20 cellular contexts compared by ENCODE assay signal in the genomic region with DNA sequence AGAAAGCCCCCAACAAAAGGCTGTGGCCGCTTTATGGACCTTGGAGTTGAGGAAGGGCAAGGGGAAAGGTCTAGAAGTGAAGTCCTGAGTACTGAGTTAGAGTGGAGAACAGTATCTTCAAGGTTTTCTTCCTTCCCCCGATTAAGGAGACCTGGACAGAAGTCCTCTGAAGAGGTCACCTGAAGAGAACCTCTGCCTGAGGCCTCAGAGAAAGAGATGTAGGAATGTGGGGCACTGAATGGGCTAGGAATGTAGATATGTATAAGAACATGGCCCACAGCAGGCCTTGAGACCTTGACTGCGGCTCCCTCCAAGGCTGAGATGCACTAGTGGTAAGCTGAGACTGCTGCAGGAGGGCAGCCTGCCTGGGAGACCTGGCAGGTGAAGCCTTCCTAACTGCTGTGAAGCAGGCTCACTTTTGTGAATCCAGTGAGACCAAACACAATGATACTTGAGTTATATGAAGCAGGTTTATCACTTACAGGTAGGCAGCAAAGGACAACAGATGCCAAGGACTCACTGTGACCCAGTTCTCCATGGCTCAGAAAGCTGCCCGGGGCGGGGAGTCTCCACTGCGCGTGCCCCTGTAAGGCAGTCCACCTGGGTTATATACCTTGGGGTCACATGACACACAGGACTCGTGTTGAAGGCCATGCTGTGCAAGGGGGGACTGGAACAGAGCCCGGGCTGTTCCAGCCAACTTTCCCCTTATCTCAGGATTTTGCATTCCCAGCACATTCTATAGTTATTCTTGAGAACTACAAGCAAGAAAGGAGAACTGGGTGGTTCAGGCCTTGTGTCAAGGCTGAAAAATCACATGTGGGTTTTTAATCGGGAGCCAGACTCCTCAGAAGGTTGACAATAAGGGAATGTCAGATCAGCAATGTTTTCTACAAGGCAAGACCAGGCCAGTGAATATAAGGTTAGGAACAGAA.
DNase-seq lines count a peak whose midpoint lies in the region; ATAC-seq lines count a peak whose summit lies in the region.
"Had no signal": no experiment of that assay in that cellular context is flagged by ENCODE, and none has a peak within 500 bp of the region (broad histone marks: within the 10 kb centered on the region; RNA-seq: fewer than 3 reads in every experiment).

No MANE protein-coding gene starts in this region.

- ATAC-seq in stimulated activated memory B cell treated with anti-CD40 and anti-IgM and Interleukin-4, amounts not matched to agents 10 μg/mL and 1 μg/mL and 100 μg/mL, for 72 hours: peak; percentile 24
- no peak for ATAC-seq in activated T-cell treated with anti-CD3 and anti-CD28 coated beads, Interleukin-2, amount 50 U/mL, for 4 hours
- ATAC-seq: activated naive CD8-positive, alpha-beta T cell treated with anti-CD3 and anti-CD28 coated beads, Interleukin-2, amount 50 U/mL, for 24 hours had no signal

- H3K27me3 ChIP-seq in HUES6 (ENCODE audit: control insufficient read depth, insufficient read depth, low read length) (no peaks in the 10 kb centered on the region), iPS-18a (ENCODE audit: control insufficient read depth, insufficient read depth, low read length) (no peaks in the 10 kb centered on the region)
- H3K27me3 ChIP-seq: breast epithelium had no signal

- DNase-seq in amniotic epithelial cell (ENCODE audit: low read depth) (peak; percentile 62), mesenteric fat pad (ENCODE audit: low spot score) (no peak), middle frontal gyrus (ENCODE audit: extremely low spot score, low spot score) (no peak)
- DNase-seq in activated T-cell treated with anti-CD3 and anti-CD28 coated beads, Interleukin-2, amount 50 U/mL, for 4 hours: no peak
- DNase-seq: activated CD4-positive, alpha-beta memory T cell treated with anti-CD3 and anti-CD28 coated beads, Interleukin-2, amount 10 ng/mL, durations not matched to agents 7 days and 5 days; activated gamma-delta T cell; activated naive CD8-positive, alpha-beta T cell treated with anti-CD3 and anti-CD28 coated beads, Interleukin-2, amount 50 U/mL, for 24 hours; CD4-positive, alpha-beta memory T cell; cortex of kidney; left ventricle myocardium inferior; NCI-H1417; NCI-H2081 treated with DMSO at 0.1 percent for 48 hours; NCI-H524 treated with DMSO at 0.1 percent for 48 hours; T-helper 9 cell had no signal

- H3K9ac ChIP-seq in HUES6 (ENCODE audit: low read length) (peak overlapping the region; percentile 66), iPS-18a (ENCODE audit: low read length) (peak overlapping the region; percentile 22)

- H3K4me3 ChIP-seq in HUES6 (ENCODE audit: low read depth, low read length): no peak overlapping the region; the same call in 1 of the 2 replicates
- H3K4me3 ChIP-seq in iPS-18a (ENCODE audit: low read length): no peak overlapping the region
- H3K4me3 ChIP-seq: breast epithelium, left ventricle myocardium inferior, prostate gland had no signal

- no peaks in the 10 kb centered on the region for H3K9me3 Mint-ChIP-seq in stimulated activated memory B cell treated with anti-CD40 and anti-IgM and Interleukin-4, amounts not matched to agents 10 μg/mL and 1 μg/mL and 100 μg/mL, for 72 hours
- H3K9me3 Mint-ChIP-seq in activated T-cell treated with anti-CD3 and anti-CD28 coated beads, Interleukin-2, amount 50 U/mL, for 4 hours: no peaks in the 10 kb centered on the region
- H3K9me3 Mint-ChIP-seq: activated CD4-positive, alpha-beta memory T cell treated with anti-CD3 and anti-CD28 coated beads, Interleukin-2, amount 10 ng/mL, durations not matched to agents 7 days and 5 days; activated naive CD8-positive, alpha-beta T cell treated with anti-CD3 and anti-CD28 coated beads, Interleukin-2, amount 50 U/mL, for 24 hours; neural crest cell had no signal

- no peak overlapping the region for H3K27ac Mint-ChIP-seq in stimulated activated memory B cell treated with anti-CD40 and anti-IgM and Interleukin-4, amounts not matched to agents 10 μg/mL and 1 μg/mL and 100 μg/mL, for 72 hours
- H3K27ac Mint-ChIP-seq: activated CD4-positive, alpha-beta memory T cell treated with anti-CD3 and anti-CD28 coated beads, Interleukin-2, amount 10 ng/mL, durations not matched to agents 7 days and 5 days; activated naive CD8-positive, alpha-beta T cell treated with anti-CD3 and anti-CD28 coated beads, Interleukin-2, amount 50 U/mL, for 24 hours had no signal

- H3K27me3 Mint-ChIP-seq in stimulated activated memory B cell treated with anti-CD40 and anti-IgM and Interleukin-4, amounts not matched to agents 10 μg/mL and 1 μg/mL and 100 μg/mL, for 72 hours: no peaks in the 10 kb centered on the region
- H3K27me3 Mint-ChIP-seq in activated T-cell treated with anti-CD3 and anti-CD28 coated beads, Interleukin-2, amount 50 U/mL, for 4 hours (ENCODE audit: low read depth): peaks cover 5% of the 10 kb centered on the region
- H3K27me3 Mint-ChIP-seq: CD4-positive, alpha-beta memory T cell had no signal

- no peaks in the 10 kb centered on the region for H3K36me3 Mint-ChIP-seq in stimulated activated memory B cell treated with anti-CD40 and anti-IgM and Interleukin-4, amounts not matched to agents 10 μg/mL and 1 μg/mL and 100 μg/mL, for 72 hours
- no peaks in the 10 kb centered on the region for H3K36me3 Mint-ChIP-seq in activated T-cell treated with anti-CD3 and anti-CD28 coated beads, Interleukin-2, amount 50 U/mL, for 4 hours (ENCODE audit: insufficient read depth)
- H3K36me3 Mint-ChIP-seq: CD4-positive, alpha-beta memory T cell had no signal

- H3K9me3 ChIP-seq in HUES6 (ENCODE audit: control insufficient read depth, insufficient read depth, low read depth, low read length) (no peaks in the 10 kb centered on the region), iPS-18a (ENCODE audit: control insufficient read depth, low read depth, low read length) (no peaks in the 10 kb centered on the region)
- H3K9me3 ChIP-seq: breast epithelium, left ventricle myocardium inferior, prostate gland had no signal

- no peak overlapping the region for H3K4me3 Mint-ChIP-seq in stimulated activated memory B cell treated with anti-CD40 and anti-IgM and Interleukin-4, amounts not matched to agents 10 μg/mL and 1 μg/mL and 100 μg/mL, for 72 hours
- no peak overlapping the region for H3K4me3 Mint-ChIP-seq in activated T-cell treated with anti-CD3 and anti-CD28 coated beads, Interleukin-2, amount 50 U/mL, for 4 hours
- H3K4me3 Mint-ChIP-seq: activated CD4-positive, alpha-beta memory T cell treated with anti-CD3 and anti-CD28 coated beads, Interleukin-2, amount 10 ng/mL, durations not matched to agents 7 days and 5 days; activated naive CD8-positive, alpha-beta T cell treated with anti-CD3 and anti-CD28 coated beads, Interleukin-2, amount 50 U/mL, for 24 hours; CD4-positive, alpha-beta memory T cell; neural crest cell had no signal

- H3K4me1 Mint-ChIP-seq in stimulated activated memory B cell treated with anti-CD40 and anti-IgM and Interleukin-4, amounts not matched to agents 10 μg/mL and 1 μg/mL and 100 μg/mL, for 72 hours: peaks cover 10% of the 10 kb centered on the region
- H3K4me1 Mint-ChIP-seq in activated T-cell treated with anti-CD3 and anti-CD28 coated beads, Interleukin-2, amount 50 U/mL, for 4 hours (ENCODE audit: low read depth): no peaks in the 10 kb centered on the region
- H3K4me1 Mint-ChIP-seq: activated naive CD8-positive, alpha-beta T cell treated with anti-CD3 and anti-CD28 coated beads, Interleukin-2, amount 50 U/mL, for 24 hours; CD4-positive, alpha-beta memory T cell had no signal

- peaks cover 55% of the 10 kb centered on the region for H3K4me1 ChIP-seq in HUES6 (ENCODE audit: control insufficient read depth, insufficient read depth, low read length)
- H3K4me1 ChIP-seq in iPS-18a (ENCODE audit: control insufficient read depth, low read depth, low read length): peaks cover 40% of the 10 kb centered on the region
- H3K4me1 ChIP-seq: breast epithelium, left ventricle myocardium inferior, prostate gland had no signal

- H3K36me3 ChIP-seq in HUES6 (ENCODE audit: control insufficient read depth, insufficient read depth, low read length) (no peaks in the 10 kb centered on the region), iPS-18a (ENCODE audit: control insufficient read depth, low read depth, low read length) (no peaks in the 10 kb centered on the region)
- H3K36me3 ChIP-seq: breast epithelium, left ventricle myocardium inferior, prostate gland had no signal

- peak overlapping the region; percentile 60; the same call in 1 of the 2 replicates for H3K27ac ChIP-seq in HUES6 (ENCODE audit: low read depth, low read length)
- H3K27ac ChIP-seq in iPS-18a (ENCODE audit: low read length): no peak overlapping the region
- H3K27ac ChIP-seq: breast epithelium, left ventricle myocardium inferior, prostate gland had no signal
